In genomic region chr1:63569917-63570316, GRCh38 we compare ENCODE assay signal across 2 cellular contexts.
TF ChIP-seq lines count a peak whose summit lies in the region.

No MANE protein-coding gene starts in this region.

TF ChIP-seq in GM23338, 12 proteins besides CTCF, POLR2A, EP300 and RAD21:
- TF ChIP-seq EZH2 (IDR thresholded peaks at IDR 0.05; ENCODE audit: low read depth, unreplicated experiment) = no peak
- TF ChIP-seq CREB1 (CRISPR knock-in tag; IDR thresholded peaks at IDR 0.05; ENCODE audit: low read depth) = no peak
- no peak for TF ChIP-seq ZNF114 (CRISPR knock-in tag; IDR thresholded peaks at IDR 0.05)
- TF ChIP-seq ZNF331 (CRISPR knock-in tag; IDR thresholded peaks at IDR 0.05; ENCODE audit: low read depth) = no peak
- TF ChIP-seq STAT1 (IDR thresholded peaks at IDR 0.05; ENCODE audit: unreplicated experiment) = no peak
- no peak for TF ChIP-seq EZH2phosphoT487 (IDR thresholded peaks at IDR 0.05; ENCODE audit: unreplicated experiment)
- no peak for TF ChIP-seq POLR2AphosphoS5 (IDR thresholded peaks at IDR 0.05; ENCODE audit: low read depth)

TF ChIP-seq in H1, 55 proteins besides CTCF, POLR2A, EP300 and RAD21:
- TF ChIP-seq CHD1 (IDR thresholded peaks at IDR 0.05; ENCODE audit: low read depth, low read length) (no peak), ZNF274 (IDR thresholded peaks at IDR 0.05; ENCODE audit: borderline replicate concordance, extremely low read depth, low read length) (no peak), TBP (IDR thresholded peaks at IDR 0.05; ENCODE audit: low read depth, low read length) (no peak), SIRT6 (IDR thresholded peaks at IDR 0.05; ENCODE audit: low read length) (no peak), NANOG (IDR thresholded peaks at IDR 0.05; ENCODE audit: insufficient read depth, low read depth, low read length, poor library complexity, severe bottlenecking) (no peak), FOSL1 (IDR thresholded peaks at IDR 0.05; ENCODE audit: insufficient read depth, low read depth, low read length) (no peak), GABPA (IDR thresholded peaks at IDR 0.05; ENCODE audit: borderline replicate concordance, insufficient read depth, low read length) (no peak), RNF2 (IDR thresholded peaks at IDR 0.05; ENCODE audit: borderline replicate concordance, low read depth, low read length, missing control alignments, poor library complexity, severe bottlenecking) (no peak), SRF (IDR thresholded peaks at IDR 0.05; ENCODE audit: low read depth, low read length) (no peak), BRCA1 (IDR thresholded peaks at IDR 0.05; ENCODE audit: low read depth, low read length) (no peak), JUND (IDR thresholded peaks at IDR 0.05; ENCODE audit: low read length) (no peak), SAP30 (IDR thresholded peaks at IDR 0.05; ENCODE audit: insufficient read depth, insufficient replicate concordance, low read length) (no peak), BACH1 (IDR thresholded peaks at IDR 0.05; ENCODE audit: low read length) (no peak), HDAC6 (IDR thresholded peaks at IDR 0.05; ENCODE audit: low read depth, low read length) (no peak)
